In genomic region chr11:57741132-57742086, GRCh38 we compare ENCODE assay signal across 8 cellular contexts. TPM values are rescaled to one million over a fixed set of nuclear protein-coding genes. Genes with fewer than 3 reads are reported as not detected.
DNase-seq lines count a peak whose midpoint lies in the region; ATAC-seq and TF ChIP-seq lines count a peak whose summit lies in the region.

Gene SELENOH, plus strand, starts transcription at chr11:57741491. Its CDS starts 105 bp downstream, at chr11:57741596.

- peak; percentile 44 to 62 for TF ChIP-seq RAD21 in liver (IDR thresholded peaks at IDR 0.05)

- H3K27ac ChIP-seq in dorsolateral prefrontal cortex (peak within 1 kb of the TSS; percentile 44 to 96 (median 90)), liver (ENCODE audit: low read depth in 1 of 2, low read length in 2 of 2) (peak within 1 kb of the TSS; percentile 82 to 84)

- intact Hi-C loops in CD14-positive monocyte (cut with micrococcal nuclease), result loop anchor here (2.0 to 5.0 kb wide), 2 partner anchors 51 to 61 kb away; no protein-coding TSS in a partner anchor
- intact Hi-C loops in activated CD4-positive, alpha-beta memory T cell treated with anti-CD3 and anti-CD28 coated beads for 36 hours (cut with micrococcal nuclease), result loop anchor here (1.0 to 5.0 kb wide), 11 partner anchors 29 to 837 kb away; partner anchors contain the start of genes CLP1, MED19 and TMX2
- intact Hi-C loops in dorsolateral prefrontal cortex (cut with DNase I), result loop anchor here (2.0 to 10.0 kb wide), 3 partner anchors 53 to 75 kb away; partner anchors contain the start of gene ZDHHC5 (in 1 of the 2)

- WGBS in liver, result under 1% methylated on average over 75 of the region's 75 CpGs

- H3K4me1 ChIP-seq in liver (ENCODE audit: control insufficient read depth in 4 of 4, insufficient read depth in 4 of 4, low read length in 3 of 4), result peaks cover 0 to 17% (median 12%) of the 10 kb centered on the region in 4 donors

- H3K4me3 Mint-ChIP-seq in CD14-positive monocyte, result peak within 1 kb of the TSS; percentile 96 to 99
- H3K4me3 Mint-ChIP-seq in activated CD4-positive, alpha-beta memory T cell treated with anti-CD3 and anti-CD28 coated beads for 36 hours, result peak within 1 kb of the TSS; percentile 97

- no peaks in the 10 kb centered on the region for H3K27me3 Mint-ChIP-seq in CD14-positive monocyte (ENCODE audit: low read depth in 3 of 3)
- no peaks in the 10 kb centered on the region for H3K27me3 Mint-ChIP-seq in activated CD4-positive, alpha-beta memory T cell treated with anti-CD3 and anti-CD28 coated beads for 36 hours

- TF ChIP-seq CTCF in CD14-positive monocyte (IDR thresholded peaks at IDR 0.05) (no peak), dorsolateral prefrontal cortex (IDR thresholded peaks at IDR 0.05 in 54 of 56, conservative IDR thresholded peaks at IDR 0.05 in 2 of 56; ENCODE audit: low read depth in 1 of 56, partially characterized antibody in 56 of 56) (peak in 21 of 56 donors; percentile 6 to 52 (median 24)), liver (IDR thresholded peaks at IDR 0.05; ENCODE audit: low read depth, low read length, missing input control) (no peak)

- POLR2A ChIA-PET in activated CD4-positive, alpha-beta memory T cell treated with anti-CD3 and anti-CD28 coated beads for 36 hours (lab: Charles Lee), result interaction anchor here (0.6 to 2.3 kb wide), 13 partner anchors 9 to 836 kb away, joined by 3 to 12 read pairs (median 4); partner anchors contain the start of genes BTBD18, MED19, SSRP1 and TMX2

- H3K4me1 Mint-ChIP-seq in CD14-positive monocyte, result peaks cover 14% of the 10 kb centered on the region
- peaks cover 40% of the 10 kb centered on the region for H3K4me1 Mint-ChIP-seq in activated CD4-positive, alpha-beta memory T cell treated with anti-CD3 and anti-CD28 coated beads for 36 hours (ENCODE audit: low read depth)

- no peaks in the 10 kb centered on the region for H3K27me3 ChIP-seq in dorsolateral prefrontal cortex
- H3K27me3 ChIP-seq in liver (ENCODE audit: control insufficient read depth in 4 of 4, insufficient read depth in 4 of 4, low read length in 3 of 4), result no peaks in the 10 kb centered on the region

- peak; percentile 95 for DNase-seq in CD14-positive monocyte (ENCODE audit: low spot score)
- peak; percentile 98 for DNase-seq in NCI-H82 (lab: John Stamatoyannopoulos, UW)
- DNase-seq in activated CD4-positive, alpha-beta memory T cell treated with anti-CD3 and anti-CD28 coated beads for 36 hours, result peak; percentile 98
- DNase-seq in dorsolateral prefrontal cortex, result peak; percentile 87 to 98 (median 97)
- DNase-seq in stimulated activated CD4-positive, alpha-beta T cell treated with anti-CD3 and anti-CD28 coated beads, Interleukin-4, amount 100 ng/mL, for 24 hours, result peak; percentile 97

- H3K9me3 ChIP-seq in liver (ENCODE audit: control insufficient read depth in 4 of 4, low read length in 3 of 4), result no peaks in the 10 kb centered on the region

- H3K36me3 ChIP-seq in liver (ENCODE audit: control insufficient read depth in 4 of 4, insufficient read depth in 3 of 4, low read depth in 1 of 4, low read length in 3 of 4), result peaks cover 12 to 36% (median 23%) of the 10 kb centered on the region in 4 donors

- peak; percentile 90 for ATAC-seq in GM19397 (IDR thresholded peaks at IDR 0.05; ENCODE audit: unreplicated experiment)
- peak; percentile 91 for ATAC-seq in HG03571 (IDR thresholded peaks at IDR 0.05; ENCODE audit: unreplicated experiment)

- no peaks in the 10 kb centered on the region for H3K9me3 Mint-ChIP-seq in CD14-positive monocyte
- no peaks in the 10 kb centered on the region for H3K9me3 Mint-ChIP-seq in activated CD4-positive, alpha-beta memory T cell treated with anti-CD3 and anti-CD28 coated beads for 36 hours

- CTCF ChIA-PET in activated CD4-positive, alpha-beta memory T cell treated with anti-CD3 and anti-CD28 coated beads for 36 hours (lab: Charles Lee), result interaction anchor here (0.6 to 6.2 kb wide), 8 partner anchors 28 to 838 kb away, joined by 3 to 41 read pairs (median 4); no protein-coding TSS in a partner anchor

- peaks cover 55 to 63% of the 10 kb centered on the region in 2 donors for H3K36me3 Mint-ChIP-seq in CD14-positive monocyte
- H3K36me3 Mint-ChIP-seq in activated CD4-positive, alpha-beta memory T cell treated with anti-CD3 and anti-CD28 coated beads for 36 hours, result peaks cover 46% of the 10 kb centered on the region

- H3K4me3 ChIP-seq in dorsolateral prefrontal cortex (peak within 1 kb of the TSS; percentile 60 to 98 (median 87)), liver (ENCODE audit: low read depth in 1 of 3, low read length in 3 of 3) (peak within 1 kb of the TSS; percentile 73 to 97 (median 95))

- peak within 1 kb of the TSS; percentile 92 to 97 (median 94) for H3K27ac Mint-ChIP-seq in CD14-positive monocyte
- H3K27ac Mint-ChIP-seq in activated CD4-positive, alpha-beta memory T cell treated with anti-CD3 and anti-CD28 coated beads for 36 hours, result peak within 1 kb of the TSS; percentile 99

- H3K9ac ChIP-seq in liver (ENCODE audit: low read depth in 1 of 2, low read length in 2 of 2), result peak within 1 kb of the TSS; percentile 75 to 93

TF ChIP-seq in liver, 16 proteins besides CTCF, POLR2A, EP300 and RAD21:
- no peak for TF ChIP-seq HNF4G (IDR thresholded peaks at IDR 0.05)
- peak; percentile 67 to 70 for TF ChIP-seq RXRA (IDR thresholded peaks at IDR 0.05)
- TF ChIP-seq YY1 (IDR thresholded peaks at IDR 0.05), result peak; percentile 88
- TF ChIP-seq ZBTB33 (IDR thresholded peaks at IDR 0.05), result peak; percentile 78
- no peak for TF ChIP-seq NR2F2 (IDR thresholded peaks at IDR 0.05)
- peak; percentile 53 for TF ChIP-seq ATF3 (IDR thresholded peaks at IDR 0.05)
- TF ChIP-seq EGR1 (IDR thresholded peaks at IDR 0.05; ENCODE audit: low read depth in 2 of 2), result peak; percentile 72 to 73
- peak; percentile 38 to 56 for TF ChIP-seq HNF4A (conservative IDR thresholded peaks at IDR 0.05)
- peak; percentile 84 for TF ChIP-seq REST (IDR thresholded peaks at IDR 0.05)
- TF ChIP-seq GABPA (IDR thresholded peaks at IDR 0.05 in 1 of 2, conservative IDR thresholded peaks at IDR 0.05 in 1 of 2), result peak; percentile 84 to 95
- TF ChIP-seq FOXA1 (IDR thresholded peaks at IDR 0.05), result no peak
- peak; percentile 89 for TF ChIP-seq TAF1 (conservative IDR thresholded peaks at IDR 0.05)
- no peak for TF ChIP-seq JUND (IDR thresholded peaks at IDR 0.05)
- no peak for TF ChIP-seq FOXA2 (IDR thresholded peaks at IDR 0.05)
- TF ChIP-seq MAX (IDR thresholded peaks at IDR 0.05), result peak; percentile 97
- TF ChIP-seq SP1 (IDR thresholded peaks at IDR 0.05), result peak; percentile 90
TF ChIP-seq in liver: peak in this region for 11.

RNA-seq across cellular contexts. Expression of gene SELENOH, which starts in this region (rescaled TPM):
- polyA plus RNA-seq in CD14-positive monocyte (100 to 1,000 TPM; 206 to 260 TPM), liver (100 to 1,000 TPM in 1 of 2 donors, 10 to 100 TPM in 1; 90.7 to 129 TPM)
- 100 to 1,000 TPM; 235 to 252 TPM for total RNA-seq in activated CD4-positive, alpha-beta memory T cell treated with anti-CD3 and anti-CD28 coated beads for 36 hours
- total RNA-seq in dorsolateral prefrontal cortex (100 to 1,000 TPM in 43 of 120 experiments, 10 to 100 TPM in 77; 48.0 to 151 (median 93.6) TPM), liver (10 to 100 TPM; 42.2 to 52.2 TPM)

Comparison
In these comparisons a context has a peak if more than half of its experiments do, and no peak if none do; other contexts are left out.
1. Peak in every context shown above with its lines: DNase-seq, ATAC-seq, H3K4me3 ChIP-seq and H3K27ac ChIP-seq.